In genomic region chr22:19207902-19208283, GRCh38 we compare ENCODE assay signal across 25 cellular contexts. TPM values are rescaled to one million over a fixed set of nuclear protein-coding genes. Genes with fewer than 3 reads are reported as not detected.
"Had no signal": no experiment of that assay in that cellular context is flagged by ENCODE, and none has a peak within 500 bp of the region (broad histone marks: within the 10 kb centered on the region; RNA-seq: fewer than 3 reads in every experiment).

No MANE protein-coding gene starts in this region.

- H3K27ac ChIP-seq: HL-60, SJSA1, SK-N-MC had no signal

- DNase-seq: MV-4-11, NCI-H1048, NCI-H1105, NCI-H1417, NCI-H1436 treated with DMSO at 0.1 percent for 48 hours, NCI-H1694, NCI-H187 treated with DMSO at 0.1 percent for 48 hours, NCI-H2029 treated with DMSO at 0.1 percent for 48 hours, NCI-H2171, NCI-H226, NCI-H446, NCI-H510A, NCI-H524 treated with DMSO at 0.1 percent for 48 hours, NCI-H69, Right ventricle myocardium superior, RPMI8226, SIG-M5 had no signal

- H3K27ac Mint-ChIP-seq: IgD-negative memory B cell had no signal

- FAIRE-seq: HTR-8/SVneo, RCC 7860 had no signal

- H3K4me3 Mint-ChIP-seq: IgD-negative memory B cell had no signal

- H3K4me3 ChIP-seq: SJSA1, SK-N-MC had no signal

- H3K36me3 Mint-ChIP-seq: IgD-negative memory B cell had no signal

- H3K27me3 ChIP-seq: SJSA1 had no signal

- H3K9me3 ChIP-seq: SJSA1 had no signal

- H3K4me1 ChIP-seq: SJSA1 had no signal

RNA-seq across cellular contexts. Expression of gene GSC2, which starts 57.8 kb away (rescaled TPM):
- total RNA-seq: LHCN-M2, MCF 10A, Right ventricle myocardium superior, SJSA1 had no signal
- polyA plus RNA-seq: IgD-negative memory B cell had no signal
